Comparison of ENCODE assay signal across 8 cellular contexts in genomic region chr14:68807148-68807600, GRCh38. TPM values are rescaled to one million over a fixed set of nuclear protein-coding genes. Genes with fewer than 3 reads are reported as not detected.
DNase-seq lines count a peak whose midpoint lies in the region; ATAC-seq and TF ChIP-seq lines count a peak whose summit lies in the region.

No MANE protein-coding gene starts in this region.

- H3K4me3 Mint-ChIP-seq in endodermal cell, result no peak overlapping the region

- peak overlapping the region; percentile 66 for H3K4me2 ChIP-seq in OCI-LY3 (ENCODE audit: low read length)

- H3K27ac ChIP-seq in OCI-LY3 (ENCODE audit: low read length) (peak overlapping the region; percentile 26; the same call in 1 of the 2 replicates), endodermal cell (ENCODE audit: low read depth, low read length) (no peak overlapping the region)

- in situ Hi-C loops in GM13976 (cut with MboI; ENCODE audit: low sequenced_read_pairs, unreplicated experiment), result no loop called here

- WGBS in endodermal cell (ENCODE audit: insufficient coverage in 1 of 2, insufficient read length in 1 of 2), 2 experiments, result 71 to 84% methylated on average over 5 to 10 of the region's 10 CpGs

- TF ChIP-seq CTCF in GM13976 (IDR thresholded peaks at IDR 0.05; ENCODE audit: borderline replicate concordance, control extremely low read depth, extremely low read depth, insufficient read depth, missing control alignments) (no peak), OCI-LY3 (IDR thresholded peaks at IDR 0.05; ENCODE audit: low read depth, low read length) (no peak), endodermal cell (conservative IDR thresholded peaks at IDR 0.05) (no peak)

- peaks cover under 1% of the 10 kb centered on the region for H3K36me3 ChIP-seq in OCI-LY3 (replicated peaks; ENCODE audit: low read depth, low read length)
- no peaks in the 10 kb centered on the region for H3K36me3 ChIP-seq in endodermal cell (ENCODE audit: control insufficient read depth, insufficient read depth, low read length)

- H3K9ac ChIP-seq in OCI-LY3 (ENCODE audit: low read length), result peak overlapping the region; percentile 56; the same call in 1 of the 2 replicates
- H3K9ac ChIP-seq in endodermal cell (ENCODE audit: extremely low read depth, low read length, poor library complexity, severe bottlenecking), result no peak overlapping the region

- no peaks in the 10 kb centered on the region for H3K79me2 ChIP-seq in OCI-LY3 (ENCODE audit: low read length)

- ATAC-seq in HG02981 (IDR thresholded peaks at IDR 0.05; ENCODE audit: unreplicated experiment) (no peak), HG02571 (IDR thresholded peaks at IDR 0.05; ENCODE audit: unreplicated experiment) (no peak), GM21381 (IDR thresholded peaks at IDR 0.05; ENCODE audit: unreplicated experiment) (no peak)

- peaks cover 16% of the 10 kb centered on the region for H3K4me1 Mint-ChIP-seq in endodermal cell

- H3K9me3 ChIP-seq in OCI-LY3 (ENCODE audit: insufficient read depth, low read length) (peaks cover 4% of the 10 kb centered on the region; the same call in 1 of the 2 replicates), endodermal cell (ENCODE audit: control insufficient read depth, low read length) (peaks cover 14% of the 10 kb centered on the region)

- H3K9me3 Mint-ChIP-seq in endodermal cell, result peaks cover 18% of the 10 kb centered on the region

- H3K4me1 ChIP-seq in OCI-LY3 (ENCODE audit: low read length) (peaks cover 22% of the 10 kb centered on the region), endodermal cell (ENCODE audit: control insufficient read depth, insufficient read depth, low read length) (no peaks in the 10 kb centered on the region)

- H4K20me1 ChIP-seq in OCI-LY3 (ENCODE audit: insufficient read depth, low read length), result no peaks in the 10 kb centered on the region

- H3K27me3 Mint-ChIP-seq in endodermal cell (ENCODE audit: insufficient read depth), result peaks cover 5% of the 10 kb centered on the region

- DNase-seq in GM13976 (ENCODE audit: low spot score), result peak; percentile 43
- peak; percentile 48 for DNase-seq in endodermal cell
- peak; percentile 99 for DNase-seq in myocyte (ENCODE audit: low read depth)
- DNase-seq in T-helper 9 cell, result no peak

- no peak overlapping the region for H3K27ac Mint-ChIP-seq in endodermal cell

- H3K36me3 Mint-ChIP-seq in endodermal cell (ENCODE audit: low read depth), result no peaks in the 10 kb centered on the region

- peak overlapping the region; percentile 51; the same call in 1 of the 2 replicates for H2AFZ ChIP-seq in OCI-LY3 (ENCODE audit: low read depth, low read length)

- H3K4me3 ChIP-seq in OCI-LY3 (ENCODE audit: low read length) (no peak overlapping the region), endodermal cell (ENCODE audit: low read length) (no peak overlapping the region)

- no peaks in the 10 kb centered on the region for H3K27me3 ChIP-seq in OCI-LY3 (ENCODE audit: low read depth, low read length)
- H3K27me3 ChIP-seq in endodermal cell (ENCODE audit: control insufficient read depth, insufficient read depth, low read length, poor library complexity, severe bottlenecking), result no peaks in the 10 kb centered on the region

RNA-seq across cellular contexts. Expression of gene ZFP36L1, which starts 14.3 kb away (rescaled TPM):
- 10 to 100 TPM; 99.4 to 99.6 TPM for total RNA-seq in endodermal cell
- polyA plus RNA-seq in endodermal cell (2013, experiment 1 of 2), result 215 TPM
- 172 TPM for polyA plus RNA-seq in endodermal cell (2013, experiment 2 of 2)
- total RNA-seq in myocyte, result 194 and 260 TPM in 2 replicates
- 234 TPM for polyA plus RNA-seq in myocyte (2012)
